9 cellular contexts compared by ENCODE assay signal in the genomic region with DNA sequence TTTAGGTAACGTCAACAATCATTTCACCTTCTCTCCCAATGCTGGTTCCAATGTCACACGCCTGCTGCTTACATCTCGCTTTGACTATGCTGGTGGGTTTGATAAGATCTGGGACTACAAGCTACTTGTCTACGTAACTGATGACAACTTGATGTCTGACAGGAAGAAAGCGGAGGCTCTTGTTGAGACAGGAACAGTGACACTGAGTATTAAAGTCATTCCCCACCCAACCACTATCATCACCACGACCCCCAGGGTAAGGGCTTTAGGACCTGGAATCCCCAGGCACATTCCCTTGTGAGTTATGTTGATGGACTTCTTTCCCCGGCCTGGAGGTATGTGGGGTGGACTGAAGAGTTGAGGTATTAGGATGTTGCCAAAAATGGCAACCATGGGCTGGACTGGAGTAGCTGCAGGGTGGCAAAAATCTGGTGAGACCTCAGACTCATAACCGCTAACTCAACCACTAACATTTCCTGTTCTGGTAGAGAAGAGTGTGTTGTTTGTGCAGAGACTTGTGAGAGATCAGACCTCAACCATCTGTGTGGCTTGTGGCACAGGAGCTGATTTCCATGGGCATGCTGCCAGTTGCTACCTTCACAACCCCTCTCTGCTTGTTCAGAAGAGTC. TPM values are rescaled to one million over a fixed set of nuclear protein-coding genes. Genes with fewer than 3 reads are reported as not detected.
A peak's percentile ranks its signal among the peaks of the same experiment; 100 is the strongest.
DNase-seq lines count a peak whose midpoint lies in the region; TF ChIP-seq lines count a peak whose summit lies in the region.
"Had no signal": no experiment of that assay in that cellular context is flagged by ENCODE, and none has a peak within 500 bp of the region (broad histone marks: within the 10 kb centered on the region; RNA-seq: fewer than 3 reads in every experiment).

No MANE protein-coding gene starts in this region.

- H3K4me3 ChIP-seq in NB4 (ENCODE audit: low read depth, low read length) (no peak overlapping the region), spleen (peak overlapping the region in 1 of 8 donors; percentile 1), testis (no peak overlapping the region)
- H3K4me3 ChIP-seq: A549 had no signal

- intact Hi-C loops in spleen (cut with DNase I; ENCODE audit: low total_unique reads) (no loop called here), testis (cut with DNase I; ENCODE audit: low total_unique reads) (no loop called here)

- peak; percentile 5 for DNase-seq in NCI-H1092 treated with DMSO at 0.1 percent for 48 hours (lab: John Stamatoyannopoulos, UW)
- DNase-seq in NCI-H1092 (lab: John Stamatoyannopoulos, UW) = no peak
- peak; percentile 48 for DNase-seq in NB4 (ENCODE audit: low read depth)
- peak; percentile 69 for DNase-seq in activated T-cell treated with anti-CD3 and anti-CD28 coated beads, Interleukin-2, amount 50 U/mL, for 24 hours
- peak; percentile 84 for DNase-seq in spleen
- DNase-seq in GDM1 (lab: John Stamatoyannopoulos, UW) = no peak
- no peak for DNase-seq in D341Med (ENCODE audit: low spot score)
- DNase-seq in testis = no peak

- H3K9me3 ChIP-seq in spleen (no peaks in the 10 kb centered on the region), testis (no peaks in the 10 kb centered on the region)
- H3K9me3 ChIP-seq: A549 had no signal

- no peaks in the 10 kb centered on the region for H3K36me3 ChIP-seq in spleen
- H3K36me3 ChIP-seq in testis (ENCODE audit: low read depth, missing control alignments) = no peaks in the 10 kb centered on the region

- no peaks in the 10 kb centered on the region for H3K36me3 Mint-ChIP-seq in activated T-cell treated with anti-CD3 and anti-CD28 coated beads, Interleukin-2, amount 50 U/mL, for 24 hours (ENCODE audit: low read depth)

- H3K27me3 ChIP-seq in spleen (replicated peaks in 1 of 7) (peaks cover 0 to 5% (median 0%) of the 10 kb centered on the region in 7 donors), testis (no peaks in the 10 kb centered on the region)

- H3K27ac Mint-ChIP-seq in activated T-cell treated with anti-CD3 and anti-CD28 coated beads, Interleukin-2, amount 50 U/mL, for 24 hours = peak overlapping the region; percentile 93

- WGBS in spleen, 5 donors = 42 to 57% (median 46%) methylated on average over 8 of the region's 8 CpGs
- WGBS in testis, 2 donors = 92 to 93% methylated on average over 8 of the region's 8 CpGs

- H3K4me3 Mint-ChIP-seq in activated T-cell treated with anti-CD3 and anti-CD28 coated beads, Interleukin-2, amount 50 U/mL, for 24 hours = peak overlapping the region; percentile 49

- peaks cover 66% of the 10 kb centered on the region for H3K4me1 Mint-ChIP-seq in activated T-cell treated with anti-CD3 and anti-CD28 coated beads, Interleukin-2, amount 50 U/mL, for 24 hours (ENCODE audit: low read depth)

- H3K4me1 ChIP-seq in spleen (peaks cover 10 to 44% (median 27%) of the 10 kb centered on the region in 6 donors), testis (no peaks in the 10 kb centered on the region)
- H3K4me1 ChIP-seq: A549 had no signal

- no peaks in the 10 kb centered on the region for H3K27me3 Mint-ChIP-seq in activated T-cell treated with anti-CD3 and anti-CD28 coated beads, Interleukin-2, amount 50 U/mL, for 24 hours

- H3K27ac ChIP-seq in spleen = peak overlapping the region in 4 of 8 donors; percentile 4 to 69 (median 46)
- no peak overlapping the region for H3K27ac ChIP-seq in testis
- H3K27ac ChIP-seq: A549 had no signal

- TF ChIP-seq CTCF in NB4 (IDR thresholded peaks at IDR 0.05; ENCODE audit: low read depth, low read length) (no peak), spleen (IDR thresholded peaks at IDR 0.05 in 8 of 11, conservative IDR thresholded peaks at IDR 0.05 in 3 of 11) (no peak), testis (IDR thresholded peaks at IDR 0.05) (no peak)

- no peaks in the 10 kb centered on the region for H3K9me3 Mint-ChIP-seq in activated T-cell treated with anti-CD3 and anti-CD28 coated beads, Interleukin-2, amount 50 U/mL, for 24 hours

- TF ChIP-seq POLR2A in NB4 (IDR thresholded peaks at IDR 0.05; ENCODE audit: extremely low read depth, insufficient read length) = no peak
- TF ChIP-seq POLR2A in spleen (IDR thresholded peaks at IDR 0.05) = no peak
- TF ChIP-seq POLR2A in testis (IDR thresholded peaks at IDR 0.05) = no peak

RNA-seq across cellular contexts. Expression of gene CDHR3, which starts 59.2 kb away (rescaled TPM):
- 1 to 10 TPM in 6 of 7 donors, under 1 TPM in 1; 0.79 to 3.8 (median 1.3) TPM for total RNA-seq in spleen
- polyA plus RNA-seq in spleen = under 1 TPM; 0.32 to 0.74 (median 0.39) TPM
- total RNA-seq in testis = 1 to 10 TPM; 3.8 to 7.5 TPM
- polyA plus RNA-seq in testis (ENCODE audit: insufficient read depth, low read depth, low replicate concordance) = 8.5 TPM

Comparison
In these comparisons a context has a peak if more than half of its experiments do, and no peak if none do; other contexts are left out.
1. DNase-seq: peak in NCI-H1092 treated with DMSO at 0.1 percent for 48 hours (single experiment), NB4 (single experiment), activated T-cell treated with anti-CD3 and anti-CD28 coated beads, Interleukin-2, amount 50 U/mL, for 24 hours (single experiment) and spleen (single experiment); none in NCI-H1092 (single experiment), GDM1 (single experiment), D341Med (single experiment) and testis (single experiment).